Comparison of ENCODE assay signal across 19 cellular contexts in the genomic region with DNA sequence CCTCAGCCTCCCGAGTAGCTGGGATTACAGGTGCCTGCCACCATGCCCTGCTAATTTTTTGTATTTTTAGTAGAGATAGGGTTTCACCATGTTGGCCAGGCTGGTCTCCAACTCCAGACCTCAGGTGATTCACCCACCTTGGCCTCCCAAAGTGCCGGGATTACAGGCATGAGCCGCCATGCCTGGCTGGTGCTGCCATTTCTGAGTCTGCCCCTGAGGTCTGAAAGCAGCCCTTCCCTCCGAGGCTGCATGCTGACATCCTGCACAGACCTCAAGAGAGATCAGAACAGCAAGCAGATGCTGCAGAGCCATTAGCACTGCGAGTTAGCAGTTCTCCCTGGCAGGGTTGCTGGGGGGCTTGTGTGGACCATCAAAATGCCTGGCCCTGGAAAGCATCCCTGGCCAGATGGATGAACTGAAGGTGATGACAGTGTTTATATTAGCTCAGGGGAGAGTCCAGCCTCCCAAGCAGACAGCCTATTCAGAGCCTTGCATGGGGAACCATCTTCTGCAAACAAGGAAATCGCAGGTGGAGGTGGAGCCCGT.
"Had no signal": no experiment of that assay in that cellular context is flagged by ENCODE, and none has a peak within 500 bp of the region (broad histone marks: within the 10 kb centered on the region; RNA-seq: fewer than 3 reads in every experiment).

No MANE protein-coding gene starts in this region.

- H3K27me3 ChIP-seq: neural progenitor cell, sigmoid colon, testis, tibial artery had no signal

- H3K4me3 ChIP-seq: dorsolateral prefrontal cortex, left lung, neural progenitor cell, prostate gland, sigmoid colon, testis, tibial artery had no signal

- H3K36me3 ChIP-seq: left lung, neural progenitor cell, prostate gland had no signal

- H3K9me3 ChIP-seq: left lung, prostate gland, sigmoid colon, testis, tibial artery had no signal

- H3K4me1 ChIP-seq: left lung, prostate gland, testis, tibial artery had no signal

- ATAC-seq: left lung; naive thymus-derived CD4-positive, alpha-beta T cell; right cardiac atrium; stimulated activated memory B cell treated with anti-CD40 and anti-IgM and Interleukin-4, amounts not matched to agents 10 μg/mL and 1 μg/mL and 100 μg/mL, for 72 hours; stimulated activated naive CD8-positive, alpha-beta T cell treated with anti-CD3 and anti-CD28 coated beads, Interleukin-15, Interleukin-2, amounts not matched to agents 100 U/mL and 50 U/mL, for 24 hours had no signal

- DNase-seq: dorsolateral prefrontal cortex; effector CD4-positive, alpha-beta T cell; head of caudate nucleus; kidney; left lung; mesenchymal stem cell; midbrain; naive thymus-derived CD4-positive, alpha-beta T cell; nucleus accumbens; right cardiac atrium; sigmoid colon; stimulated activated CD4-positive, alpha-beta T cell treated with anti-CD3 and anti-CD28 coated beads, Interleukin-4, amount 100 ng/mL, for 4 hours; stimulated activated naive CD8-positive, alpha-beta T cell treated with anti-CD3 and anti-CD28 coated beads, Interleukin-15, Interleukin-2, amounts not matched to agents 100 U/mL and 50 U/mL, for 24 hours; substantia nigra; testis had no signal

- H3K27ac ChIP-seq: dorsolateral prefrontal cortex, left lung, neural progenitor cell, prostate gland, sigmoid colon, testis, tibial artery had no signal
